18 cellular contexts compared by ENCODE assay signal in the genomic region with DNA sequence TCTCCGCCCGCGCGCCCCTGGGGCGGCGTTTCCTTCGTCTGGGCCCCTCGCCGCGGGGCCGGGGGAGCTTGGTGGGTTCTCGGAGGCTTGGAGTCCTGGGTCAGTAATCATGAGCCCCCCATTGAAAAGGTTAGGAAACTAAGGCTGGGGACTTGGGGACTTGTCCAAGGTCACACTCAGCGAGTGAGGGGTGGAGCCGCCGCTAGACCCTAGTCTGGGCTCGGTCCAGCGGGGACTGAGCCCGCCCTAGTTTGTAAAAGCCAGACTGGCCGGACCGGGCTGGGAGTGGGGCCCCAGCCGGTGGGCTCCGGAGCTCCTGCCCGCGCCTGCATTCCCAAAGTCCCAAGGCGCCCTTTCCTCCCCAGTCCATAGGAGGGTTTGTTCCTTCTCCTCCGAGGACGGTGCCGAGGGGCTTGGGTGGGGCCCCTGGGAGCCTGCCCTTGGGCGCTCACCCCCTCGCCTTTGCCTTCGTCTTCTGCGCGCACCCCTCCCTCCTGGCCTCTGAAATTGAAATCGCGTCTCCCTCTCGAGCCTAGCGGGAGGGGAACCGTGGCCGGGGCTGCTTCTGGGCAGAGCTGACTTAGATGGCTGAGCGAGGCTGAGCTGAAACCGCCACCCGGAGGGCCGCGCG. TPM values are rescaled to one million over a fixed set of nuclear protein-coding genes. Genes with fewer than 3 reads are reported as not detected.
DNase-seq lines count a peak whose midpoint lies in the region; ATAC-seq, FAIRE-seq and TF ChIP-seq lines count a peak whose summit lies in the region.
"Had no signal": no experiment of that assay in that cellular context is flagged by ENCODE, and none has a peak within 500 bp of the region (broad histone marks: within the 10 kb centered on the region; RNA-seq: fewer than 3 reads in every experiment).

No MANE protein-coding gene starts in this region.

- H3K9me3 ChIP-seq in SK-N-SH (no peaks in the 10 kb centered on the region), endothelial cell of umbilical vein (replicated peaks; ENCODE audit: control insufficient read depth, insufficient read depth, low read length) (no peaks in the 10 kb centered on the region), transverse colon (no peaks in the 10 kb centered on the region)
- H3K9me3 ChIP-seq: mucosa of descending colon, thyroid gland had no signal

- DNase-seq in SK-N-SH (peak; percentile 51), endothelial cell of umbilical vein (ENCODE audit: low read depth, low spot score) (no peak), transverse colon (no peak)
- DNase-seq in activated CD4-positive, alpha-beta T cell treated with anti-CD3 and anti-CD28 coated beads, Interleukin-2, amount 10 ng/mL, durations not matched to agents 7 days and 5 days: no peak
- DNase-seq in stimulated activated naive CD8-positive, alpha-beta T cell treated with anti-CD3 and anti-CD28 coated beads, Interleukin-15, Interleukin-2, amounts not matched to agents 100 U/mL and 50 U/mL, for 24 hours: no peak
- DNase-seq: activated CD4-positive, alpha-beta T cell treated with anti-CD3 and anti-CD28 coated beads for 48 hours; activated T-cell treated with anti-CD3 and anti-CD28 coated beads, Interleukin-2, amount 50 U/mL, for 72 hours; anterior cingulate cortex; Calu3; hippocampal formation; KG1; NCI-H146; thyroid gland had no signal

- 38% methylated on average over 16 of the region's 45 CpGs for WGBS in SK-N-SH (ENCODE audit: low lambda C conversion rate)
- 12% methylated on average over 43 of the region's 45 CpGs; no CpG with 5 or more reads in 1 of the 2 donors for WGBS in transverse colon (ENCODE audit: low coverage in 1 of 2), 2 donors

- H3K9me1 ChIP-seq in endothelial cell of umbilical vein (replicated peaks; ENCODE audit: control insufficient read depth, extremely low read depth, insufficient read depth, low read length): no peaks in the 10 kb centered on the region

- H3K36me3 Mint-ChIP-seq in nephron (ENCODE audit: low read depth): no peaks in the 10 kb centered on the region
- no peaks in the 10 kb centered on the region for H3K36me3 Mint-ChIP-seq in activated CD4-positive, alpha-beta T cell treated with anti-CD3 and anti-CD28 coated beads, Interleukin-2, amount 10 ng/mL, durations not matched to agents 7 days and 5 days (ENCODE audit: low read depth)

- H3K4me1 ChIP-seq in SK-N-SH (ENCODE audit: control insufficient read depth in 1 of 2, insufficient read depth in 2 of 2, low read depth in 1 of 2, low read length in 1 of 2) (peaks cover 0 to 10% of the 10 kb centered on the region in 2 experiments; a peak in 1 of 4 replicates), endothelial cell of umbilical vein (ENCODE audit: control insufficient read depth, extremely low read depth, insufficient read depth, low read length) (no peaks in the 10 kb centered on the region), transverse colon (peaks cover 10 to 33% (median 16%) of the 10 kb centered on the region in 4 donors)

- no peaks in the 10 kb centered on the region for H3K9me2 ChIP-seq in SK-N-SH

- in situ Hi-C loops in transverse colon (cut with MboI; ENCODE audit: low pct_ligation_motif_present in 1 of 4, low pct_unique_long_range_greater_than_20kb in 1 of 4, low sequenced_read_pairs in 3 of 4): loop anchor here (10.0 to 25.0 kb wide), 3 partner anchors 249 to 324 kb away; no protein-coding TSS in a partner anchor

- peak overlapping the region in 2 of 3 experiments; percentile 33 to 40 for H3K4me3 Mint-ChIP-seq in nephron
- H3K4me3 Mint-ChIP-seq in activated CD4-positive, alpha-beta T cell treated with anti-CD3 and anti-CD28 coated beads, Interleukin-2, amount 10 ng/mL, durations not matched to agents 7 days and 5 days: no peak overlapping the region
- H3K4me3 Mint-ChIP-seq: activated T-cell treated with anti-CD3 and anti-CD28 coated beads, Interleukin-2, amount 50 U/mL, for 72 hours had no signal

- no peak for ATAC-seq in SK-N-SH treated with all-trans-retinoic acid at 6 μM for 48 hours
- no peak for ATAC-seq in activated CD4-positive, CD25-positive, alpha-beta regulatory T cell treated with anti-CD3 and anti-CD28 coated beads, Interleukin-2, amount 50 U/mL, for 24 hours
- no peak for ATAC-seq in stimulated activated naive CD8-positive, alpha-beta T cell treated with anti-CD3 and anti-CD28 coated beads, Interleukin-15, Interleukin-2, amounts not matched to agents 100 U/mL and 50 U/mL, for 24 hours
- ATAC-seq: activated T-cell treated with anti-CD3 and anti-CD28 coated beads, Interleukin-2, amount 50 U/mL, for 72 hours; mucosa of descending colon; sciatic nerve had no signal

- H3K9ac ChIP-seq in SK-N-SH (no peak overlapping the region), endothelial cell of umbilical vein (replicated peaks; ENCODE audit: extremely low read depth, insufficient read depth, low read length) (no peak overlapping the region)

- TF ChIP-seq CTCF in SK-N-SH (IDR thresholded peaks at IDR 0.05) (no peak), endothelial cell of umbilical vein (IDR thresholded peaks at IDR 0.05; ENCODE audit: extremely low read depth in 1 of 2, insufficient read depth in 1 of 2, low read depth in 1 of 2, low read length in 2 of 2) (no peak), nephron (IDR thresholded peaks at IDR 0.05; ENCODE audit: unreplicated experiment in 3 of 3) (no peak), transverse colon (IDR thresholded peaks at IDR 0.05) (no peak)

- H3K4me3 ChIP-seq in SK-N-SH (ENCODE audit: low read depth in 2 of 2, low read length in 1 of 2): peak overlapping the region; percentile 23 to 49; a peak in 3 of 4 replicates
- no peak overlapping the region for H3K4me3 ChIP-seq in endothelial cell of umbilical vein (replicated peaks in 1 of 3; ENCODE audit: insufficient read depth in 1 of 3, low read depth in 1 of 3, low read length in 3 of 3)
- peak overlapping the region in 3 of 4 donors; percentile 30 to 47 (median 37) for H3K4me3 ChIP-seq in transverse colon
- H3K4me3 ChIP-seq: mucosa of descending colon had no signal

- H3K79me2 ChIP-seq in SK-N-SH (ENCODE audit: insufficient read depth) (no peaks in the 10 kb centered on the region), endothelial cell of umbilical vein (ENCODE audit: control insufficient read depth, insufficient read depth, low read length) (no peaks in the 10 kb centered on the region)

- H3K4me2 ChIP-seq in SK-N-SH (peak overlapping the region; percentile 59; the same call in 1 of the 2 replicates), endothelial cell of umbilical vein (ENCODE audit: insufficient read depth, low read length) (no peak overlapping the region)

- no peak for TF ChIP-seq EP300 in SK-N-SH (IDR thresholded peaks at IDR 0.05; ENCODE audit: borderline replicate concordance in 1 of 2, low read depth in 1 of 2, low read length in 1 of 2)
- TF ChIP-seq EP300 in transverse colon (IDR thresholded peaks at IDR 0.05; ENCODE audit: low read depth): no peak

- peaks cover 4% of the 10 kb centered on the region for H3F3A ChIP-seq in SK-N-SH (replicated peaks; ENCODE audit: insufficient read depth)

- CTCF ChIA-PET in SK-N-SH (lab: Yijun Ruan, JAX): interaction anchor here (0.8 to 9.9 kb wide), 27 partner anchors 8 to 324 kb away, joined by 3 to 290 read pairs (median 6); no protein-coding TSS in a partner anchor
- CTCF ChIA-PET in endothelial cell of umbilical vein (lab: Charles Lee): interaction anchor here (4.4 kb wide), 1 partner anchor 323 kb away, joined by 39 read pairs; no protein-coding TSS in a partner anchor
- CTCF ChIA-PET in activated CD4-positive, alpha-beta T cell treated with anti-CD3 and anti-CD28 coated beads, Interleukin-2, amount 10 ng/mL, durations not matched to agents 7 days and 5 days (lab: Charles Lee): no interaction called here

- H4K20me1 ChIP-seq in SK-N-SH (ENCODE audit: insufficient read depth) (0 out of 2 replicates have a peak, but pooled peaks cover 10% of the 10 kb centered on the region), endothelial cell of umbilical vein (replicated peaks; ENCODE audit: control insufficient read depth, extremely low read depth, insufficient read depth, low read length) (no peaks in the 10 kb centered on the region)

- no peak overlapping the region for H3K27ac Mint-ChIP-seq in nephron
- no peak overlapping the region for H3K27ac Mint-ChIP-seq in activated CD4-positive, alpha-beta T cell treated with anti-CD3 and anti-CD28 coated beads, Interleukin-2, amount 10 ng/mL, durations not matched to agents 7 days and 5 days
- H3K27ac Mint-ChIP-seq: activated T-cell treated with anti-CD3 and anti-CD28 coated beads, Interleukin-2, amount 50 U/mL, for 72 hours had no signal

- no peak for TF ChIP-seq POLR2A in endothelial cell of umbilical vein (IDR thresholded peaks at IDR 0.05; ENCODE audit: low read depth, low read length)
- no peak for TF ChIP-seq POLR2A in transverse colon (IDR thresholded peaks at IDR 0.05)

- H3K9me3 Mint-ChIP-seq in nephron: peaks cover 3% of the 10 kb centered on the region
- H3K9me3 Mint-ChIP-seq in activated CD4-positive, alpha-beta T cell treated with anti-CD3 and anti-CD28 coated beads, Interleukin-2, amount 10 ng/mL, durations not matched to agents 7 days and 5 days: peaks cover 5% of the 10 kb centered on the region

- H3K27me3 Mint-ChIP-seq in nephron (ENCODE audit: low read depth): peaks cover 90% of the 10 kb centered on the region
- peaks cover 46% of the 10 kb centered on the region for H3K27me3 Mint-ChIP-seq in activated CD4-positive, alpha-beta T cell treated with anti-CD3 and anti-CD28 coated beads, Interleukin-2, amount 10 ng/mL, durations not matched to agents 7 days and 5 days

- dilution Hi-C loops in endothelial cell of umbilical vein (cut with MboI; ENCODE audit: extremely low pct_ligation_motif_present, low sequenced_read_pairs): no loop called here

- BruUV-seq in endothelial cell of umbilical vein (replicated peaks; lab: Mats Ljungman, UMichigan): no TSS peak

- TF ChIP-seq RAD21 in SK-N-SH (IDR thresholded peaks at IDR 0.05; ENCODE audit: low read length): no peak

- intact Hi-C loops in endothelial cell of umbilical vein (cut with micrococcal nuclease): loop anchor here (10.0 kb wide), 1 partner anchor 314 kb away; no protein-coding TSS in a partner anchor
- intact Hi-C loops in transverse colon (cut with DNase I; ENCODE audit: low total_unique reads): loop anchor here (5.0 kb wide), 1 partner anchor 254 kb away; no protein-coding TSS in a partner anchor

- FAIRE-seq in endothelial cell of umbilical vein (lab: Jason Lieb, UNC): no peak

- H3K36me3 ChIP-seq in SK-N-SH (replicated peaks in 1 of 2; ENCODE audit: control insufficient read depth in 1 of 2, insufficient read depth in 2 of 2, low read length in 1 of 2) (no peaks in the 10 kb centered on the region), endothelial cell of umbilical vein (ENCODE audit: control insufficient read depth in 2 of 2, extremely low read depth in 1 of 2, insufficient read depth in 2 of 2, low read length in 2 of 2) (no peaks in the 10 kb centered on the region), transverse colon (no peaks in the 10 kb centered on the region)
- H3K36me3 ChIP-seq: thyroid gland had no signal

- H3K27me3 ChIP-seq in SK-N-SH (ENCODE audit: insufficient read depth) (no peaks in the 10 kb centered on the region), endothelial cell of umbilical vein (ENCODE audit: control insufficient read depth in 2 of 2, insufficient read depth in 2 of 2, low read length in 2 of 2) (peaks cover 15% of the 10 kb centered on the region in 2 experiments), transverse colon (peaks cover 34% of the 10 kb centered on the region)

- POLR2A ChIA-PET in SK-N-SH (lab: Yijun Ruan, JAX) (no interaction called here), endothelial cell of umbilical vein (lab: Charles Lee) (no interaction called here)
- POLR2A ChIA-PET in activated CD4-positive, alpha-beta T cell treated with anti-CD3 and anti-CD28 coated beads, Interleukin-2, amount 10 ng/mL, durations not matched to agents 7 days and 5 days (lab: Charles Lee): no interaction called here

- peaks cover 6% of the 10 kb centered on the region for H3K4me1 Mint-ChIP-seq in nephron
- H3K4me1 Mint-ChIP-seq in activated CD4-positive, alpha-beta T cell treated with anti-CD3 and anti-CD28 coated beads, Interleukin-2, amount 10 ng/mL, durations not matched to agents 7 days and 5 days: peaks cover 3% of the 10 kb centered on the region

- H2AFZ ChIP-seq in SK-N-SH (ENCODE audit: low read depth): no peak overlapping the region
- no peak overlapping the region for H2AFZ ChIP-seq in endothelial cell of umbilical vein (ENCODE audit: low read depth, low read length)

- H3K27ac ChIP-seq in SK-N-SH (ENCODE audit: low read depth in 2 of 2, low read length in 1 of 2) (no peak overlapping the region), endothelial cell of umbilical vein (ENCODE audit: insufficient read depth, low read depth, low read length) (no peak overlapping the region), transverse colon (no peak overlapping the region)
- H3K27ac ChIP-seq: thyroid gland had no signal

RNA-seq across cellular contexts. Expression of gene OLFM1, which starts 1.0 kb away (rescaled TPM):
- polyA plus RNA-seq in SK-N-SH (2012; rRNA removed) (13.3 and 15.9 TPM in 2 replicates), endothelial cell of umbilical vein (0.07 and 0.13 TPM in 2 replicates)
- 16.6 and 17.2 TPM in 2 replicates for polyA plus RNA-seq in SK-N-SH (2012; cell fraction: cytosol; rRNA removed)
- polyA plus RNA-seq in SK-N-SH (2012; cell fraction: nucleus; rRNA removed): 6.9 and 7.5 TPM in 2 replicates
- total RNA-seq in endothelial cell of umbilical vein (0.42 and 0.95 TPM in 2 replicates), transverse colon (1 to 10 TPM in 3 of 4 donors, not detected in 1; 3.7 to 7.8 (median 4.0) TPM)
- 0.21 and 0.31 TPM in 2 replicates for polyA plus RNA-seq in endothelial cell of umbilical vein (2011; cell fraction: cytosol; rRNA removed)
- polyA plus RNA-seq in endothelial cell of umbilical vein (2011; cell fraction: nucleus; rRNA removed): 0.04 and 0.09 TPM in 2 replicates
- 0.24 and 0.29 TPM in 2 replicates for polyA plus RNA-seq in endothelial cell of umbilical vein (2012)
- polyA minus RNA-seq in endothelial cell of umbilical vein: not detected in 2 replicates
- 4.7 TPM for polyA minus RNA-seq in endothelial cell of umbilical vein (2011; cell fraction: cytosol; rRNA and poly(A)+ RNA removed)
- polyA minus RNA-seq in endothelial cell of umbilical vein (2011; cell fraction: nucleus; rRNA and poly(A)+ RNA removed): 0.58 TPM in 1 of 2 replicates, not detected in the other
- total RNA-seq in activated CD4-positive, alpha-beta T cell treated with anti-CD3 and anti-CD28 coated beads, Interleukin-2, amount 10 ng/mL, durations not matched to agents 7 days and 5 days: not detected

Comparison
In these comparisons a context has a peak if more than half of its experiments do, and no peak if none do; other contexts are left out.
1. H3K4me3 ChIP-seq: peak in SK-N-SH (2 of 2) and transverse colon (3 of 4); none in endothelial cell of umbilical vein (0 of 3).